ENCODE assay signal across 18 cellular contexts in the genomic region with DNA sequence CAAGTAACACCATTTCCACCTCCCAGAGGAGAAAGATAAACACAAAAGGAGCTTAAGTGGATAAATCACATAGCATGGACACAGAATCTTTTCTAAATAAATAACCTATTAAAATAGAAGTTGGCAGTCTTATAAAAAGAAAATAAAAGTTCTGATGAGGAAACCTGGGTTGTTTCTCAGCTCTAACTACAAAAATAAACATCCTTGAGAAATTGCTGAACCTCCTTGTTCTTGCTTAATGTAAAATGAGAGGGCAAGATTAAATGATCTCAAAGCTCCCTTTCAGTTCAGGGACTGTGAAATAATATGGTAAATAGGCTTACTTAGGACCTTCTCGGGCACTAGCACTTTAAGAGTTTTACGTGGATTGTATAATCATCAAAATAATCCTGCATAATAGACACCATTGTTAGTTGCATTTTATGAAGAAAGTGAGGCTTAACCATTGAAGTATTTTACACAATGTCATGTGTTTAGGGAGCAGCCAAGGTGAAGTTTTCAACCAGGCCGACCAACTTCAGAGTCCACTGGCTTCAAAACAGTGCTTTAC.
"Had no signal": no experiment of that assay in that cellular context is flagged by ENCODE, and none has a peak within 500 bp of the region (broad histone marks: within the 10 kb centered on the region; RNA-seq: fewer than 3 reads in every experiment).

No MANE protein-coding gene starts in this region.

- H3K9me3 Mint-ChIP-seq: stimulated activated naive B cell treated with anti-CD40 and anti-IgM and Interleukin-4, amounts not matched to agents 10 μg/mL and 1 μg/mL and 100 μg/mL, for 72 hours; WTC11 had no signal

- ATAC-seq: activated naive CD8-positive, alpha-beta T cell treated with anti-CD3 and anti-CD28 coated beads, Interleukin-2, amount 50 U/mL, for 24 hours; left cardiac atrium; lower lobe of right lung; stimulated activated naive B cell treated with anti-CD40 and anti-IgM and Interleukin-4, amounts not matched to agents 10 μg/mL and 1 μg/mL and 100 μg/mL, for 72 hours; T-helper 17 cell; WTC11 had no signal

- H3K27me3 Mint-ChIP-seq: activated naive CD8-positive, alpha-beta T cell treated with anti-CD3 and anti-CD28 coated beads, Interleukin-2, amount 50 U/mL, for 24 hours; naive B cell; stimulated activated naive B cell treated with anti-CD40 and anti-IgM and Interleukin-4, amounts not matched to agents 10 μg/mL and 1 μg/mL and 100 μg/mL, for 72 hours; T-helper 17 cell had no signal

- H3K4me3 ChIP-seq: colonic mucosa, lower lobe of right lung, sigmoid colon, tibial nerve had no signal

- DNase-seq: activated CD4-positive, alpha-beta T cell treated with anti-CD3 and anti-CD28 coated beads for 48 hours; activated CD8-positive, alpha-beta memory T cell treated with anti-CD3 and anti-CD28 coated beads for 24 hours; activated naive CD4-positive, alpha-beta T cell treated with Interleukin-2 at 50 U/mL for 16 hours; activated naive CD8-positive, alpha-beta T cell treated with anti-CD3 and anti-CD28 coated beads, Interleukin-2, amount 50 U/mL, for 24 hours; colonic mucosa; effector CD4-positive, alpha-beta T cell; hypothalamus; left cardiac atrium; lower lobe of right lung; midbrain; naive B cell; sigmoid colon; stimulated activated CD4-positive, alpha-beta T cell treated with anti-CD3 and anti-CD28 coated beads, Interleukin-2, amount 100 ng/mL, for 24 hours; stimulated activated naive B cell treated with anti-CD40 and anti-IgM and Interleukin-4, amounts not matched to agents 10 μg/mL and 1 μg/mL and 100 μg/mL, for 72 hours; T-helper 17 cell had no signal

- H3K4me1 ChIP-seq: colonic mucosa, lower lobe of right lung had no signal

- FAIRE-seq: astrocyte had no signal

- H3K9me3 ChIP-seq: colonic mucosa, lower lobe of right lung, sigmoid colon, tibial nerve had no signal

- H3K36me3 ChIP-seq: colonic mucosa, lower lobe of right lung, sigmoid colon, tibial nerve had no signal

- H3K27me3 ChIP-seq: colonic mucosa, sigmoid colon, tibial nerve had no signal

- H3K4me3 Mint-ChIP-seq: activated naive CD8-positive, alpha-beta T cell treated with anti-CD3 and anti-CD28 coated beads, Interleukin-2, amount 50 U/mL, for 24 hours; naive B cell; stimulated activated naive B cell treated with anti-CD40 and anti-IgM and Interleukin-4, amounts not matched to agents 10 μg/mL and 1 μg/mL and 100 μg/mL, for 72 hours; T-helper 17 cell; WTC11 had no signal

- H3K36me3 Mint-ChIP-seq: naive B cell; stimulated activated naive B cell treated with anti-CD40 and anti-IgM and Interleukin-4, amounts not matched to agents 10 μg/mL and 1 μg/mL and 100 μg/mL, for 72 hours; WTC11 had no signal

- H3K27ac ChIP-seq: colonic mucosa, lower lobe of right lung, tibial nerve had no signal

- H3K4me1 Mint-ChIP-seq: activated naive CD8-positive, alpha-beta T cell treated with anti-CD3 and anti-CD28 coated beads, Interleukin-2, amount 50 U/mL, for 24 hours; naive B cell; stimulated activated naive B cell treated with anti-CD40 and anti-IgM and Interleukin-4, amounts not matched to agents 10 μg/mL and 1 μg/mL and 100 μg/mL, for 72 hours; T-helper 17 cell; WTC11 had no signal

- H3K27ac Mint-ChIP-seq: activated naive CD8-positive, alpha-beta T cell treated with anti-CD3 and anti-CD28 coated beads, Interleukin-2, amount 50 U/mL, for 24 hours; naive B cell; stimulated activated naive B cell treated with anti-CD40 and anti-IgM and Interleukin-4, amounts not matched to agents 10 μg/mL and 1 μg/mL and 100 μg/mL, for 72 hours; T-helper 17 cell; WTC11 had no signal
